In genomic region chr13:41960195-41960699, GRCh38 we compare ENCODE assay signal across 8 cellular contexts. TPM values are rescaled to one million over a fixed set of nuclear protein-coding genes. Genes with fewer than 3 reads are reported as not detected.
DNase-seq lines count a peak whose midpoint lies in the region; ATAC-seq, FAIRE-seq and TF ChIP-seq lines count a peak whose summit lies in the region.

No MANE protein-coding gene starts in this region.

- H3K36me3 ChIP-seq in keratinocyte (ENCODE audit: control insufficient read depth in 2 of 2, extremely low read depth in 1 of 2, insufficient read depth in 2 of 2, low read length in 2 of 2) (peaks cover 0 to 1% of the 10 kb centered on the region in 2 experiments), subcutaneous abdominal adipose tissue (ENCODE audit: control insufficient read depth in 5 of 5, insufficient read depth in 5 of 5, low read length in 5 of 5) (no peaks in the 10 kb centered on the region)

- H3K9ac ChIP-seq in keratinocyte (ENCODE audit: control insufficient read depth, extremely low read depth, insufficient read depth, low read length) = peak overlapping the region; percentile 88
- peak overlapping the region; percentile 63 to 91 (median 91) for H3K9ac ChIP-seq in subcutaneous abdominal adipose tissue (ENCODE audit: low read length in 5 of 5)

- H3K4me3 Mint-ChIP-seq in MCF 10A (ENCODE audit: unreplicated experiment) = peak overlapping the region; percentile 86

- H3K79me2 ChIP-seq in keratinocyte (ENCODE audit: control insufficient read depth, insufficient read depth, low read length) = peaks cover 55% of the 10 kb centered on the region

- intact Hi-C loops in MCF 10A (cut with micrococcal nuclease) = loop anchor here (2.0 kb wide), 3 partner anchors 55 to 291 kb away; no protein-coding TSS in a partner anchor

- peaks cover 29% of the 10 kb centered on the region for H3K4me1 ChIP-seq in keratinocyte (ENCODE audit: control insufficient read depth, extremely low read depth, insufficient read depth, low read length)
- peaks cover 0 to 26% (median 20%) of the 10 kb centered on the region in 5 donors for H3K4me1 ChIP-seq in subcutaneous abdominal adipose tissue (ENCODE audit: control insufficient read depth in 5 of 5, insufficient read depth in 5 of 5, low read length in 5 of 5)

- POLR2A ChIA-PET in MCF 10A (lab: Yijun Ruan, JAX) = interaction anchor here (0.6 to 6.0 kb wide), 23 partner anchors 8 to 311 kb away, joined by 3 to 96 read pairs (median 5); partner anchors contain the start of genes AKAP11 and DGKH

- H3K4me3 ChIP-seq in keratinocyte (ENCODE audit: control insufficient read depth in 2 of 3, extremely low read depth in 1 of 3, insufficient read depth in 2 of 3, low read depth in 1 of 3, low read length in 3 of 3) (peak overlapping the region; percentile 85 to 96 (median 93)), subcutaneous abdominal adipose tissue (ENCODE audit: low read depth in 1 of 5, low read length in 5 of 5) (peak overlapping the region; percentile 83 to 90 (median 85))

- TF ChIP-seq CTCF in MCF 10A (IDR thresholded peaks at IDR 0.05; ENCODE audit: unreplicated experiment) = no peak
- TF ChIP-seq CTCF in keratinocyte (optimal IDR thresholded peaks at IDR 0.05 in 1 of 3, IDR thresholded peaks at IDR 0.05 in 1 of 3, conservative IDR thresholded peaks at IDR 0.05 in 1 of 3; ENCODE audit: extremely low read depth in 1 of 3, insufficient read depth in 2 of 3, low read length in 3 of 3) = no peak

- no peaks in the 10 kb centered on the region for H3K9me3 Mint-ChIP-seq in MCF 10A (ENCODE audit: unreplicated experiment)

- dilution Hi-C loops in keratinocyte (cut with MboI; ENCODE audit: extremely low pct_ligation_motif_present, low sequenced_read_pairs) = no loop called here

- H3K36me3 Mint-ChIP-seq in MCF 10A (ENCODE audit: insufficient read depth, unreplicated experiment) = no peaks in the 10 kb centered on the region

- peak overlapping the region; percentile 85 for H3K4me2 ChIP-seq in keratinocyte (ENCODE audit: control insufficient read depth, extremely low read depth, insufficient read depth, low read depth, low read length)

- CTCF ChIA-PET in MCF 10A (lab: Yijun Ruan, JAX) = interaction anchor here (0.5 to 3.8 kb wide), 6 partner anchors 22 to 151 kb away, joined by 3 to 15 read pairs (median 3); no protein-coding TSS in a partner anchor

- H3K9me3 ChIP-seq in keratinocyte (ENCODE audit: control insufficient read depth, low read depth, low read length) (no peaks in the 10 kb centered on the region), subcutaneous abdominal adipose tissue (ENCODE audit: control insufficient read depth in 5 of 5, low read length in 5 of 5) (no peaks in the 10 kb centered on the region)

- DNase-seq in DMS53 (lab: John Stamatoyannopoulos, UW) (peak; percentile 50), LHCN-M2 (ENCODE audit: low read depth) (peak; percentile 29), MCF 10A (ENCODE audit: unreplicated experiment) (peak; percentile 38), keratinocyte (ENCODE audit: low read depth, low spot score) (no peak), OCI-M2 (lab: John Stamatoyannopoulos, UW; ENCODE audit: unreplicated experiment) (no peak), NCI-H128 (lab: John Stamatoyannopoulos, UW; ENCODE audit: unreplicated experiment) (no peak)

- FAIRE-seq in keratinocyte (lab: Jason Lieb, UNC) = no peak

- H3K27me3 ChIP-seq in keratinocyte (ENCODE audit: control insufficient read depth, extremely low read depth, insufficient read depth, low read length) (no peaks in the 10 kb centered on the region), subcutaneous abdominal adipose tissue (ENCODE audit: control insufficient read depth in 5 of 5, insufficient read depth in 4 of 5, low read length in 5 of 5) (no peaks in the 10 kb centered on the region)

- H3K27ac ChIP-seq in keratinocyte (ENCODE audit: control insufficient read depth, insufficient read depth, low read length) (peak overlapping the region; percentile 87), subcutaneous abdominal adipose tissue (ENCODE audit: low read depth, low read length) (peak overlapping the region; percentile 83)

- BruUV-seq in MCF 10A (replicated peaks; lab: Mats Ljungman, UMichigan) = TSS peak; percentile 35

- H3K27ac Mint-ChIP-seq in MCF 10A (ENCODE audit: low read depth, unreplicated experiment) = peak overlapping the region; percentile 77

- H2AFZ ChIP-seq in keratinocyte (ENCODE audit: control insufficient read depth, low read length) = peak overlapping the region; percentile 72

- no peaks in the 10 kb centered on the region for H3K9me1 ChIP-seq in keratinocyte (ENCODE audit: control insufficient read depth, extremely low read depth, insufficient read depth, low read length)

- no peaks in the 10 kb centered on the region for H4K20me1 ChIP-seq in keratinocyte (ENCODE audit: control insufficient read depth, extremely low read depth, insufficient read depth, low read length)

- peaks cover 23% of the 10 kb centered on the region for H3K4me1 Mint-ChIP-seq in MCF 10A (ENCODE audit: insufficient read depth, unreplicated experiment)

- H3K27me3 Mint-ChIP-seq in MCF 10A (ENCODE audit: insufficient read depth, unreplicated experiment) = no peaks in the 10 kb centered on the region

- ATAC-seq in GM21529 (IDR thresholded peaks at IDR 0.05; ENCODE audit: unreplicated experiment) = peak; percentile 37

RNA-seq across cellular contexts. Expression of gene VWA8, which starts 0.7 kb away (rescaled TPM):
- total RNA-seq in LHCN-M2 (2014; rRNA removed) = 6.9 and 8.4 TPM in 2 replicates
- 2.9 TPM for polyA plus RNA-seq in LHCN-M2 (2012)
- 20.1 and 21.4 TPM in 2 replicates for total RNA-seq in MCF 10A (2022)
- polyA plus RNA-seq in keratinocyte = 14.0 to 17.8 TPM (median 15.2 TPM) in 3 replicates
- polyA plus RNA-seq in keratinocyte (2011; ENCODE audit: low read depth) = 4.5 TPM
- 6.5 and 12.0 TPM in 2 replicates for polyA plus RNA-seq in keratinocyte (2011; cell fraction: cytosol; rRNA removed)
- 21.8 and 31.7 TPM in 2 replicates for polyA plus RNA-seq in keratinocyte (2011; cell fraction: nucleus; rRNA removed)
- polyA plus RNA-seq in keratinocyte (2012; ENCODE audit: low replicate concordance) = 4.1 and 10.9 TPM in 2 replicates
- 4.9 to 53.0 TPM (median 29.1 TPM) in 3 replicates for polyA minus RNA-seq in keratinocyte
- 13.0 TPM for polyA minus RNA-seq in keratinocyte (2011; cell fraction: cytosol; rRNA and poly(A)+ RNA removed)
- 59.4 and 96.4 TPM in 2 replicates for polyA minus RNA-seq in keratinocyte (2011; cell fraction: nucleus; rRNA and poly(A)+ RNA removed)

Comparison
In these comparisons a context has a peak if more than half of its experiments do, and no peak if none do; other contexts are left out.
1. DNase-seq: peak in DMS53 (single experiment), LHCN-M2 (single experiment) and MCF 10A (single experiment); none in keratinocyte (single experiment), OCI-M2 (single experiment) and NCI-H128 (single experiment).